In genomic region chr7:6990008-6990407, GRCh38 we compare ENCODE assay signal across 7 cellular contexts.
A peak's percentile ranks its signal among the peaks of the same experiment; 100 is the strongest.
DNase-seq lines count a peak whose midpoint lies in the region; ATAC-seq and TF ChIP-seq lines count a peak whose summit lies in the region.
"Not testable (repeated sequence)": the region's sequence is repeated elsewhere in the genome, so short reads cannot be mapped to it uniquely, and the experiment has no call there.

No MANE protein-coding gene starts in this region.

- not testable (repeated sequence) for H3K9me3 Mint-ChIP-seq in CD4-positive, alpha-beta memory T cell; naive thymus-derived CD4-positive, alpha-beta T cell

- not testable (repeated sequence) for H3K4me3 Mint-ChIP-seq in CD4-positive, alpha-beta memory T cell; naive thymus-derived CD4-positive, alpha-beta T cell

- not testable (repeated sequence) for H3K27ac ChIP-seq in CD4-positive, alpha-beta memory T cell (ENCODE audit: low read depth, low read length); naive thymus-derived CD4-positive, alpha-beta T cell (ENCODE audit: low read depth, low read length)
- peak overlapping the region; percentile 71 for H3K27ac ChIP-seq in SJCRH30
- peak overlapping the region; percentile 76 for H3K27ac ChIP-seq in colonic mucosa

- H3K9ac ChIP-seq in colonic mucosa (ENCODE audit: low read depth in 2 of 2, low read length in 2 of 2): not testable (repeated sequence)

- H3K27me3 Mint-ChIP-seq in CD4-positive, alpha-beta memory T cell; naive thymus-derived CD4-positive, alpha-beta T cell: not testable (repeated sequence)

- H3K27ac Mint-ChIP-seq in CD4-positive, alpha-beta memory T cell: peak overlapping the region in 5 of 7 donors; percentile 83 to 99 (median 98)
- peak overlapping the region in 6 of 9 donors; percentile 60 to 90 (median 79) for H3K27ac Mint-ChIP-seq in naive thymus-derived CD4-positive, alpha-beta T cell

- not testable (repeated sequence) for ATAC-seq in left colon; naive thymus-derived CD4-positive, alpha-beta T cell

- H3K4me3 ChIP-seq in CD4-positive, alpha-beta memory T cell (ENCODE audit: low read length in 2 of 2); SJCRH30; colonic mucosa; naive thymus-derived CD4-positive, alpha-beta T cell (ENCODE audit: low read length): not testable (repeated sequence)

- not testable (repeated sequence) for H3K36me3 ChIP-seq in CD4-positive, alpha-beta memory T cell (ENCODE audit: insufficient read depth, low read length); SJCRH30; colonic mucosa; naive thymus-derived CD4-positive, alpha-beta T cell (ENCODE audit: control insufficient read depth in 2 of 3, insufficient read depth in 3 of 3, low read length in 3 of 3)

- TF ChIP-seq CTCF in colonic mucosa (IDR thresholded peaks at IDR 0.05): not testable (repeated sequence)

- intact Hi-C loops in CD4-positive, alpha-beta memory T cell (cut with micrococcal nuclease); colonic mucosa (cut with DNase I); left colon (cut with DNase I, micrococcal nuclease); naive thymus-derived CD4-positive, alpha-beta T cell (cut with micrococcal nuclease): not testable (repeated sequence)

- not testable (repeated sequence) for H3K27me3 ChIP-seq in CD4-positive, alpha-beta memory T cell (ENCODE audit: insufficient read depth, low read length); SJCRH30; colonic mucosa; naive thymus-derived CD4-positive, alpha-beta T cell (ENCODE audit: control insufficient read depth in 2 of 2, insufficient read depth in 2 of 2, low read length in 2 of 2)

- not testable (repeated sequence) for H3K9me3 ChIP-seq in CD4-positive, alpha-beta memory T cell (ENCODE audit: control insufficient read depth in 1 of 2, low read length in 2 of 2); SJCRH30 (replicated peaks); colonic mucosa; naive thymus-derived CD4-positive, alpha-beta T cell (ENCODE audit: control insufficient read depth in 2 of 3, low read length in 3 of 3)

- H3K36me3 Mint-ChIP-seq in CD4-positive, alpha-beta memory T cell; naive thymus-derived CD4-positive, alpha-beta T cell: not testable (repeated sequence)

- not testable (repeated sequence) for DNase-seq in CD4-positive, alpha-beta memory T cell; SJCRH30; naive thymus-derived CD4-positive, alpha-beta T cell
- peak; percentile 6 for DNase-seq in HT-29 (ENCODE audit: low spot score)
- peak; percentile 48 for DNase-seq in colonic mucosa
- peak; percentile 29 to 33 for DNase-seq in left colon
- DNase-seq in renal cortical epithelial cell (ENCODE audit: low read depth): peak; percentile 18

- H3K4me1 Mint-ChIP-seq in CD4-positive, alpha-beta memory T cell: peaks cover 11 to 18% (median 14%) of the 10 kb centered on the region in 4 donors
- peaks cover 4 to 15% (median 12%) of the 10 kb centered on the region in 7 donors for H3K4me1 Mint-ChIP-seq in naive thymus-derived CD4-positive, alpha-beta T cell

- CTCF ChIA-PET in CD4-positive, alpha-beta memory T cell (lab: Charles Lee; ENCODE audit: partially characterized antibody): not testable (repeated sequence)
- CTCF ChIA-PET in naive thymus-derived CD4-positive, alpha-beta T cell (lab: Charles Lee): interaction anchor here (2.2 kb wide), 1 partner anchor 52 kb away, joined by 5 read pairs; no protein-coding TSS in a partner anchor

- H3K4me1 ChIP-seq in CD4-positive, alpha-beta memory T cell (ENCODE audit: insufficient read depth, low read length); SJCRH30; colonic mucosa; naive thymus-derived CD4-positive, alpha-beta T cell (ENCODE audit: control insufficient read depth in 2 of 2, insufficient read depth in 2 of 2, low read length in 2 of 2): not testable (repeated sequence)

- POLR2A ChIA-PET in CD4-positive, alpha-beta memory T cell (lab: Charles Lee; ENCODE audit: partially characterized antibody); naive thymus-derived CD4-positive, alpha-beta T cell (lab: Charles Lee): not testable (repeated sequence)
